In genomic region chr6:158283304-158284005, GRCh38 we compare ENCODE assay signal across 8 cellular contexts. TPM values are rescaled to one million over a fixed set of nuclear protein-coding genes. Genes with fewer than 3 reads are reported as not detected.
DNase-seq lines count a peak whose midpoint lies in the region; ATAC-seq, FAIRE-seq and TF ChIP-seq lines count a peak whose summit lies in the region.

No MANE protein-coding gene starts in this region.

- H3K4me3 Mint-ChIP-seq in neural progenitor cell = no peak overlapping the region

- DNase-seq in GM12892 (ENCODE audit: insufficient read length) = no peak
- DNase-seq in MG63 = peak; percentile 12
- peak; percentile 50 for DNase-seq in ecto neural progenitor cell (ENCODE audit: low spot score)
- peak; percentile 70 for DNase-seq in neural progenitor cell (ENCODE audit: low spot score)
- DNase-seq in SHP77 (lab: John Stamatoyannopoulos, UW) = no peak
- no peak for DNase-seq in NCI-H345 treated with DMSO at 0.1 percent for 48 hours (lab: John Stamatoyannopoulos, UW; ENCODE audit: unreplicated experiment)
- DNase-seq in NCI-H524 treated with DMSO at 0.1 percent for 48 hours (lab: John Stamatoyannopoulos, UW) = no peak

- H2AFZ ChIP-seq in neural progenitor cell (replicated peaks) = no peak overlapping the region

- no peak for TF ChIP-seq POLR2A in GM12892 (IDR thresholded peaks at IDR 0.05; ENCODE audit: low read depth, low read length)

- no peaks in the 10 kb centered on the region for H3K27me3 Mint-ChIP-seq in neural progenitor cell (ENCODE audit: insufficient read depth, low read depth)

- no peak overlapping the region for H3K4me3 ChIP-seq in MG63
- H3K4me3 ChIP-seq in neural progenitor cell = peak overlapping the region; percentile 10

- H3K27ac ChIP-seq in neural progenitor cell = peak overlapping the region; percentile 92

- no peaks in the 10 kb centered on the region for H3K9me3 Mint-ChIP-seq in neural progenitor cell

- FAIRE-seq in GM12892 (lab: Jason Lieb, UNC) = peak; percentile 17

- peak overlapping the region; percentile 80 for H3K27ac Mint-ChIP-seq in neural progenitor cell

- peaks cover 43% of the 10 kb centered on the region for H3K4me1 ChIP-seq in neural progenitor cell

- H3K9ac ChIP-seq in neural progenitor cell = no peak overlapping the region

- H3F3A ChIP-seq in neural progenitor cell (ENCODE audit: low read depth) = peaks cover 42% of the 10 kb centered on the region

- H3K4me1 Mint-ChIP-seq in neural progenitor cell = peaks cover 24% of the 10 kb centered on the region

- H3K36me3 ChIP-seq in MG63 (no peaks in the 10 kb centered on the region; the same call in 1 of the 2 replicates), neural progenitor cell (no peaks in the 10 kb centered on the region)

- peaks cover 75% of the 10 kb centered on the region for H3K79me2 ChIP-seq in neural progenitor cell (ENCODE audit: low read depth)

- no peak for ATAC-seq in HG03439 (IDR thresholded peaks at IDR 0.05; ENCODE audit: unreplicated experiment)

- no peaks in the 10 kb centered on the region for H4K20me1 ChIP-seq in neural progenitor cell (ENCODE audit: low read depth)

- peak overlapping the region; percentile 65 for H3K4me2 ChIP-seq in neural progenitor cell

- TF ChIP-seq CTCF in neural progenitor cell (IDR thresholded peaks at IDR 0.05) = no peak

- peaks cover 8% of the 10 kb centered on the region for H3K36me3 Mint-ChIP-seq in neural progenitor cell

- no peaks in the 10 kb centered on the region for H3K9me3 ChIP-seq in MG63
- H3K9me3 ChIP-seq in neural progenitor cell (ENCODE audit: low read depth) = no peaks in the 10 kb centered on the region

- H3K27me3 ChIP-seq in MG63 = no peaks in the 10 kb centered on the region
- H3K27me3 ChIP-seq in neural progenitor cell = no peaks in the 10 kb centered on the region

RNA-seq across cellular contexts. Expression of gene TULP4, which starts 28.8 kb away (rescaled TPM):
- polyA plus RNA-seq in GM12892 (2012; ENCODE audit: missing spikeins) = 12.7 TPM
- 10.4 and 19.1 TPM in 2 replicates for total RNA-seq in MG63 (2014; rRNA removed; shearing (Covaris generic); ENCODE audit: low replicate concordance)
- total RNA-seq in neural progenitor cell (ENCODE audit: low replicate concordance) = 143 and 252 TPM in 2 replicates

Comparison
In these comparisons a context has a peak if more than half of its experiments do, and no peak if none do; other contexts are left out.
1. DNase-seq: peak in MG63 (single experiment), ecto neural progenitor cell (single experiment) and neural progenitor cell (single experiment); none in GM12892 (single experiment), SHP77 (0 of 2), NCI-H345 treated with DMSO at 0.1 percent for 48 hours (single experiment) and NCI-H524 treated with DMSO at 0.1 percent for 48 hours (single experiment).